In the genomic region with DNA sequence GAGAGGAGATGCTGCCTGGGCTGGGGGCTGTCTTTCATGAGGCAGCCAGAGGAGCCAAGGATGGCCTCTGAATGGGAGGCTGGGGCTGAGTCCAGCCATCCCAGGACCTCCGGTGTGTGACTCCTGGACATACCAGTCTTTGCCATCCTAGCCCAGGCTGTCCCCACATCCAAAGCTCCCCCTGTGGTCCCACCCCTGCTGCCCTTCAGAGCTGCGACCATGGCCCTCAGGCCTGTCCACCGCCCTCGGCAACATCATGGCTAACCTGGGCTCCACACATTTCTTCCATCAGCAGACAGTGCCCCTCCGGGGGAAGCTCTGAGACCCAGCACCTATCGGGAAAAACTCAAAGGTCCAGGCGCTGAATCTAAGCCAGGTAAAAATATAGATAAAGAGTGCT, we compare ENCODE assay signal across 23 cellular contexts.
"Had no signal": no experiment of that assay in that cellular context is flagged by ENCODE, and none has a peak within 500 bp of the region (broad histone marks: within the 10 kb centered on the region; RNA-seq: fewer than 3 reads in every experiment).

No MANE protein-coding gene starts in this region.

- FAIRE-seq: endothelial cell of umbilical vein had no signal

- H3K27ac ChIP-seq: heart left ventricle, neutrophil, tibial nerve had no signal

- ATAC-seq: heart left ventricle; left colon; stimulated activated naive B cell treated with anti-CD40 and anti-IgM and Interleukin-4, amounts not matched to agents 10 μg/mL and 1 μg/mL and 100 μg/mL, for 72 hours had no signal

- H3K9me3 ChIP-seq: heart left ventricle, neutrophil, tibial nerve had no signal

- H3K27me3 Mint-ChIP-seq: activated B cell treated with CpG ODN at 0.5 μM for 24 hours; activated naive CD8-positive, alpha-beta T cell treated with anti-CD3 and anti-CD28 coated beads for 36 hours; central memory CD8-positive, alpha-beta T cell; naive B cell had no signal

- H3K27me3 ChIP-seq: tibial nerve had no signal

- H3K4me3 ChIP-seq: heart left ventricle, lung, tibial nerve had no signal

- H3K9me3 Mint-ChIP-seq: activated B cell treated with CpG ODN at 0.5 μM for 24 hours; activated naive CD8-positive, alpha-beta T cell treated with anti-CD3 and anti-CD28 coated beads for 36 hours; central memory CD8-positive, alpha-beta T cell had no signal

- H3K36me3 ChIP-seq: heart left ventricle, neutrophil, tibial nerve had no signal

- H3K4me1 Mint-ChIP-seq: activated B cell treated with CpG ODN at 0.5 μM for 24 hours; activated naive CD8-positive, alpha-beta T cell treated with anti-CD3 and anti-CD28 coated beads for 36 hours; central memory CD8-positive, alpha-beta T cell; naive B cell; stimulated activated naive B cell treated with anti-CD40 and anti-IgM and Interleukin-4, amounts not matched to agents 10 μg/mL and 1 μg/mL and 100 μg/mL, for 72 hours had no signal

- DNase-seq: activated B cell treated with CpG ODN at 0.5 μM for 24 hours; activated CD4-positive, alpha-beta T cell treated with anti-CD3 and anti-CD28 coated beads, Interleukin-2, amount 50 U/mL, for 1 hour; activated CD8-positive, alpha-beta memory T cell treated with anti-CD3 and anti-CD28 coated beads for 24 hours; activated gamma-delta T cell treated with Interleukin-2 at 50 U/mL for 16 hours; activated naive CD8-positive, alpha-beta T cell treated with anti-CD3 and anti-CD28 coated beads for 36 hours; amygdala; cortex of kidney; effector CD8-positive, alpha-beta T cell; foreskin melanocyte; heart left ventricle; left colon; naive B cell; retina; stimulated activated CD4-positive, alpha-beta T cell treated with anti-CD3 and anti-CD28 coated beads, Interleukin-15, amount 100 ng/mL, for 24 hours; stimulated activated CD4-positive, alpha-beta T cell treated with anti-CD3 and anti-CD28 coated beads, Interleukin-4, amount 100 ng/mL, for 1 hour; stimulated activated naive B cell treated with anti-CD40 and anti-IgM and Interleukin-4, amounts not matched to agents 10 μg/mL and 1 μg/mL and 100 μg/mL, for 72 hours; SW 1271 had no signal

- H3K27ac Mint-ChIP-seq: activated B cell treated with CpG ODN at 0.5 μM for 24 hours; activated naive CD8-positive, alpha-beta T cell treated with anti-CD3 and anti-CD28 coated beads for 36 hours; stimulated activated naive B cell treated with anti-CD40 and anti-IgM and Interleukin-4, amounts not matched to agents 10 μg/mL and 1 μg/mL and 100 μg/mL, for 72 hours had no signal

- H3K36me3 Mint-ChIP-seq: activated naive CD8-positive, alpha-beta T cell treated with anti-CD3 and anti-CD28 coated beads for 36 hours; brain; naive B cell; stimulated activated naive B cell treated with anti-CD40 and anti-IgM and Interleukin-4, amounts not matched to agents 10 μg/mL and 1 μg/mL and 100 μg/mL, for 72 hours had no signal

- H3K4me3 Mint-ChIP-seq: activated B cell treated with CpG ODN at 0.5 μM for 24 hours; activated naive CD8-positive, alpha-beta T cell treated with anti-CD3 and anti-CD28 coated beads for 36 hours; central memory CD8-positive, alpha-beta T cell; naive B cell; stimulated activated naive B cell treated with anti-CD40 and anti-IgM and Interleukin-4, amounts not matched to agents 10 μg/mL and 1 μg/mL and 100 μg/mL, for 72 hours had no signal
